8 cellular contexts compared by ENCODE assay signal in genomic region chr5:112878760-112879159, GRCh38. TPM values are rescaled to one million over a fixed set of nuclear protein-coding genes. Genes with fewer than 3 reads are reported as not detected.
A peak's percentile ranks its signal among the peaks of the same experiment; 100 is the strongest.
DNase-seq lines count a peak whose midpoint lies in the region; ATAC-seq and TF ChIP-seq lines count a peak whose summit lies in the region.

No MANE protein-coding gene starts in this region.

- peaks cover 17% of the 10 kb centered on the region for H3K4me1 ChIP-seq in suprapubic skin

- peak overlapping the region; percentile 79 for H3K27ac Mint-ChIP-seq in activated CD4-positive, alpha-beta T cell treated with anti-CD3 and anti-CD28 coated beads for 36 hours

- TF ChIP-seq POLR2A in suprapubic skin (IDR thresholded peaks at IDR 0.05), result no peak

- intact Hi-C loops in activated CD4-positive, alpha-beta T cell treated with anti-CD3 and anti-CD28 coated beads for 36 hours (cut with DNase I, micrococcal nuclease), result loop anchor here (1.0 to 5.0 kb wide), 6 partner anchors 17 to 84 kb away; partner anchors contain the start of genes REEP5 (in 2 of the 2) and SRP19 (in 2 of the 2)

- TF ChIP-seq CTCF in suprapubic skin (IDR thresholded peaks at IDR 0.05), result no peak

- peaks cover 63% of the 10 kb centered on the region for H3K36me3 ChIP-seq in suprapubic skin

- H3K4me1 Mint-ChIP-seq in activated CD4-positive, alpha-beta T cell treated with anti-CD3 and anti-CD28 coated beads for 36 hours, result peaks cover 27% of the 10 kb centered on the region

- TF ChIP-seq EP300 in suprapubic skin (IDR thresholded peaks at IDR 0.05), result no peak

- CTCF ChIA-PET in activated CD4-positive, alpha-beta T cell treated with anti-CD3 and anti-CD28 coated beads for 36 hours (lab: Charles Lee), result interaction anchor here (0.7 to 1.6 kb wide), 6 partner anchors 11 to 118 kb away, joined by 3 to 5 read pairs (median 3); no protein-coding TSS in a partner anchor

- ATAC-seq in activated CD4-positive, alpha-beta T cell treated with anti-CD3 and anti-CD28 coated beads for 36 hours, result peak; percentile 93
- ATAC-seq in HG02973 (IDR thresholded peaks at IDR 0.05; ENCODE audit: unreplicated experiment), result no peak

- 55% methylated on average over 4 of the region's 4 CpGs for WGBS in suprapubic skin

- H3K4me3 ChIP-seq in suprapubic skin, result no peak overlapping the region

- H3K27ac ChIP-seq in epithelial cell of prostate, result peak overlapping the region; percentile 39
- no peak overlapping the region for H3K27ac ChIP-seq in suprapubic skin

- no peaks in the 10 kb centered on the region for H3K9me3 Mint-ChIP-seq in activated CD4-positive, alpha-beta T cell treated with anti-CD3 and anti-CD28 coated beads for 36 hours (ENCODE audit: low read depth)

- POLR2A ChIA-PET in activated CD4-positive, alpha-beta T cell treated with anti-CD3 and anti-CD28 coated beads for 36 hours (lab: Charles Lee), result interaction anchor here (1.0 to 1.1 kb wide), 4 partner anchors 9 to 43 kb away, joined by 3 to 5 read pairs (median 4); partner anchors contain the start of gene SRP19

- H3K9me3 ChIP-seq in suprapubic skin, result no peaks in the 10 kb centered on the region

- H3K36me3 Mint-ChIP-seq in activated CD4-positive, alpha-beta T cell treated with anti-CD3 and anti-CD28 coated beads for 36 hours (ENCODE audit: low read depth), result peaks cover 32% of the 10 kb centered on the region

- DNase-seq in activated CD4-positive, CD25-positive, alpha-beta regulatory T cell (lab: John Stamatoyannopoulos, UW), result peak; percentile 14 to 29 (median 20)
- no peak for DNase-seq in activated CD4-positive, CD25-positive, alpha-beta regulatory T cell treated with anti-CD3 and anti-CD28 coated beads, Interleukin-2, amount 50 U/mL, for 72 hours
- peak; percentile 76 for DNase-seq in activated CD4-positive, alpha-beta T cell treated with anti-CD3 and anti-CD28 coated beads for 36 hours
- DNase-seq in epithelial cell of prostate (ENCODE audit: low read depth, low spot score) (peak; percentile 39), suprapubic skin (ENCODE audit: low spot score in 2 of 2) (no peak), inferior parietal cortex (ENCODE audit: extremely low spot score) (no peak)
- DNase-seq in stimulated activated CD8-positive, alpha-beta memory T cell treated with anti-CD3 and anti-CD28 coated beads, Interleukin-7, amount 100 ng/mL, for 48 hours (ENCODE audit: extremely low read depth in 1 of 2, low read depth in 1 of 2), result peak; percentile 13 to 48

- H3K27me3 Mint-ChIP-seq in activated CD4-positive, alpha-beta T cell treated with anti-CD3 and anti-CD28 coated beads for 36 hours, result no peaks in the 10 kb centered on the region

- no peaks in the 10 kb centered on the region for H3K27me3 ChIP-seq in suprapubic skin

- peak overlapping the region; percentile 19 for H3K4me3 Mint-ChIP-seq in activated CD4-positive, alpha-beta T cell treated with anti-CD3 and anti-CD28 coated beads for 36 hours

RNA-seq across cellular contexts. Expression of gene SRP19, which starts 17.7 kb away (rescaled TPM):
- total RNA-seq in activated CD4-positive, alpha-beta T cell treated with anti-CD3 and anti-CD28 coated beads for 36 hours, result 10 to 100 TPM; 47.6 to 49.4 TPM
- 10 to 100 TPM; 26.2 to 48.6 (median 32.9) TPM for total RNA-seq in suprapubic skin

RNA-seq across cellular contexts. Expression of gene REEP5, which starts 43.3 kb away (rescaled TPM):
- 10 to 100 TPM; 44.3 to 50.4 TPM for total RNA-seq in activated CD4-positive, alpha-beta T cell treated with anti-CD3 and anti-CD28 coated beads for 36 hours
- total RNA-seq in suprapubic skin, result 10 to 100 TPM; 65.7 to 91.6 (median 79.0) TPM

Comparison
In these comparisons a context has a peak if more than half of its experiments do, and no peak if none do; other contexts are left out.
1. DNase-seq: peak in activated CD4-positive, CD25-positive, alpha-beta regulatory T cell (4 of 4), activated CD4-positive, alpha-beta T cell treated with anti-CD3 and anti-CD28 coated beads for 36 hours (single experiment), epithelial cell of prostate (single experiment) and stimulated activated CD8-positive, alpha-beta memory T cell treated with anti-CD3 and anti-CD28 coated beads, Interleukin-7, amount 100 ng/mL, for 48 hours (2 of 2); none in activated CD4-positive, CD25-positive, alpha-beta regulatory T cell treated with anti-CD3 and anti-CD28 coated beads, Interleukin-2, amount 50 U/mL, for 72 hours (single experiment), suprapubic skin (0 of 2) and inferior parietal cortex (single experiment).